ENCODE assay signal across 2 cellular contexts in genomic region chr12:123356159-123356670, GRCh38.
TF ChIP-seq lines count a peak whose summit lies in the region.

No MANE protein-coding gene starts in this region.

TF ChIP-seq in HEK293, 187 proteins besides CTCF, POLR2A, EP300 and RAD21:
- TF ChIP-seq ZBTB11 (tag by site-specific recombination; conservative IDR thresholded peaks at IDR 0.05; ENCODE audit: low read depth) (no peak), ZFP3 (tag by site-specific recombination; IDR thresholded peaks at IDR 0.05; ENCODE audit: low read depth) (no peak), ZNF600 (tag by site-specific recombination; IDR thresholded peaks at IDR 0.05) (peak; percentile 23; the same call in 1 of the 2 replicates), GLIS1 (tag by site-specific recombination; IDR thresholded peaks at IDR 0.05) (peak; percentile 21; the same call in 1 of the 2 replicates)
TF ChIP-seq in HEK293: peak in this region for 2.

TF ChIP-seq in K562, 482 proteins besides CTCF, POLR2A, EP300 and RAD21:
- peak; percentile 60 for TF ChIP-seq MAFF (IDR thresholded peaks at IDR 0.05; ENCODE audit: low read length)
- no peak for TF ChIP-seq MCM5 (IDR thresholded peaks at IDR 0.05; ENCODE audit: low read depth)
- TF ChIP-seq MAFG (tag; conservative IDR thresholded peaks at IDR 0.05): peak; percentile 83
- TF ChIP-seq MAFK (IDR thresholded peaks at IDR 0.05; ENCODE audit: low read length): peak; percentile 47; the same call in 1 of the 2 replicates
- no peak for TF ChIP-seq HMG20B (CRISPR knock-in tag; IDR thresholded peaks at IDR 0.05)
- TF ChIP-seq TEAD2 (tag; IDR thresholded peaks at IDR 0.05): no peak
- TF ChIP-seq ZNF316 (IDR thresholded peaks at IDR 0.05): peak; percentile 92
- peak; percentile 85 for TF ChIP-seq C11orf30 (IDR thresholded peaks at IDR 0.05; ENCODE audit: low read depth)
